In the genomic region with DNA sequence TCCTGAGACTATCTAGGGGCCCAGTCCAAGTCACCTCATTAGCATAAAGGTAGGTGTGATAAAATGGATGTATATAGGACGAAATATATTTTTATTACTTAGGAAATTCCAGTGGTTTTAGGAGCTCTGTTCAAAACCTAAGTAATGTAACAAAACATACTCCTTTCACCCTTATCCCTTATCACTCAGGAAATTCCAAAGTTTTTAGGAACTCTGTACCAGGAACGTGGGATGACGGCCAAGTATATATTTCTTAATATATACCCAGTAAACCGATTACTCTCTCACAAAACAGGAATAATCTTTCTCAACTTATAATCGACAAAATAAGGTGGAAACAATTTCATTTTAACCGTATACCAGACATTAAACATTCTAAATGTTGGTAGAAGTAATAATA, we compare ENCODE assay signal across 28 cellular contexts.
"Had no signal": no experiment of that assay in that cellular context is flagged by ENCODE, and none has a peak within 500 bp of the region (broad histone marks: within the 10 kb centered on the region; RNA-seq: fewer than 3 reads in every experiment).

No MANE protein-coding gene starts in this region.

- DNase-seq: activated B cell treated with CpG ODN at 0.5 μM for 24 hours; activated CD4-positive, alpha-beta memory T cell treated with anti-CD3 and anti-CD28 coated beads, Interleukin-2, amount 10 ng/mL, durations not matched to agents 7 days and 5 days; activated CD4-positive, alpha-beta T cell treated with anti-CD3 and anti-CD28 coated beads for 4 hours; activated CD4-positive, alpha-beta T cell treated with anti-CD3 and anti-CD28 coated beads, Interleukin-2, amount 10 ng/mL, durations not matched to agents 24 days and 14 days; activated CD4-positive, alpha-beta T cell treated with anti-CD3 and anti-CD28 coated beads, Interleukin-2, amount 50 U/mL, for 1 hour; activated CD4-positive, alpha-beta T cell treated with anti-CD3 and anti-CD28 coated beads, Interleukin-2, amount 50 U/mL, for 48 hours; activated CD4-positive, CD25-positive, alpha-beta regulatory T cell treated with anti-CD3 and anti-CD28 coated beads, Interleukin-2, amount 50 U/mL, for 72 hours; activated CD8-positive, alpha-beta memory T cell treated with anti-CD3 and anti-CD28 coated beads for 24 hours; activated CD8-positive, alpha-beta memory T cell treated with anti-CD3 and anti-CD28 coated beads, Interleukin-2, amount 10 ng/mL, durations not matched to agents 7 days and 5 days; activated CD8-positive, alpha-beta memory T cell treated with anti-CD3 and anti-CD28 coated beads, Interleukin-2, amount 50 U/mL, for 48 hours; activated CD8-positive, alpha-beta T cell treated with anti-CD3 and anti-CD28 coated beads, Interleukin-2, amount 10 ng/mL, durations not matched to agents 7 days and 5 days; activated effector memory CD4-positive, alpha-beta T cell treated with Interleukin-2 at 50 U/mL for 16 hours; activated gamma-delta T cell treated with Interleukin-2 at 50 U/mL for 16 hours; activated naive CD4-positive, alpha-beta T cell; activated naive CD4-positive, alpha-beta T cell treated with anti-CD3 and anti-CD28 coated beads, Interleukin-2, amount 10 ng/mL, durations not matched to agents 7 days and 5 days; activated naive CD8-positive, alpha-beta T cell treated with anti-CD3 and anti-CD28 coated beads, Interleukin-2, amount 10 ng/mL, durations not matched to agents 7 days and 5 days; activated naive CD8-positive, alpha-beta T cell treated with anti-CD3 and anti-CD28 coated beads, Interleukin-2, amount 50 U/mL, for 24 hours; activated T-cell treated with anti-CD3 and anti-CD28 coated beads, Interleukin-2, amount 50 U/mL, for 24 hours; activated T-cell treated with anti-CD3 and anti-CD28 coated beads, Interleukin-2, amount 50 U/mL, for 48 hours; amniotic stem cell; aorta; body of pancreas; brain microvascular endothelial cell; central memory CD4-positive, alpha-beta T cell; T-helper 1 cell; T-helper 2 cell; T-helper 9 cell had no signal

- H3K4me3 ChIP-seq: body of pancreas, breast epithelium had no signal
